ENCODE assay signal across 14 cellular contexts in the genomic region with DNA sequence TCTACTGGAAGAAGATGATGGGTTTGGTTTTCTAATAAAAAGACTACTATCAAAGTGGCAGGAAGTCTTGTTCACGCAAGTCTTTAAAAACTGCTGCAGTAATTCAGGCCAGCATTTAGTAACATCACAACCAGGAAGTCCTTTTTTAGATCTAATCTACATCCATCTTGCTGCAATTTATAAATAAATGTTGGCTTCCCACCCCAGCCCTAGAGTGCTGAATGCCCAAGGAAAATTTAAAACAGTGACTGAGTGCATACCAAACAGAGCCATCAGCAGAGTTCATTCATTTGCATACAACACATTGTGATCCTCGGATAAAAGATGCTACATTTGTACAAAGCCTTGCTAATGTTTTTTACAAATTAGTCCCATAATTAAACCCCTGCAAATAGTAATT.
DNase-seq lines count a peak whose midpoint lies in the region; ATAC-seq and TF ChIP-seq lines count a peak whose summit lies in the region.
"Had no signal": no experiment of that assay in that cellular context is flagged by ENCODE, and none has a peak within 500 bp of the region (broad histone marks: within the 10 kb centered on the region; RNA-seq: fewer than 3 reads in every experiment).

No MANE protein-coding gene starts in this region.

- TF ChIP-seq CTCF in DOHH2 (IDR thresholded peaks at IDR 0.05; ENCODE audit: low read depth, low read length, poor library complexity, severe bottlenecking): no peak

- intact Hi-C loops in left ventricle myocardium superior (cut with micrococcal nuclease): no loop called here

- no peak overlapping the region for H3K56ac ChIP-seq in mesendoderm (ENCODE audit: low read length)

- no peak overlapping the region for H4K8ac ChIP-seq in mesendoderm (ENCODE audit: low read depth, low read length)

- H3K79me2 ChIP-seq in DOHH2 (ENCODE audit: control insufficient read depth, low read length): no peaks in the 10 kb centered on the region
- H3K79me2 ChIP-seq in mesendoderm (ENCODE audit: control insufficient read depth, insufficient read depth, low read length): no peaks in the 10 kb centered on the region

- H2AK5ac ChIP-seq in mesendoderm (ENCODE audit: low read length): no peak overlapping the region

- H3K9me3 ChIP-seq in DOHH2 (ENCODE audit: control insufficient read depth, insufficient read depth, low read length) (no peaks in the 10 kb centered on the region), HUES48 (ENCODE audit: control insufficient read depth, insufficient read depth, low read length) (no peaks in the 10 kb centered on the region), T-helper 17 cell (ENCODE audit: control insufficient read depth, low read length, poor library complexity, severe bottlenecking) (no peaks in the 10 kb centered on the region)
- H3K9me3 ChIP-seq: SJSA1 had no signal

- H4K20me1 ChIP-seq in DOHH2 (ENCODE audit: control insufficient read depth, insufficient read depth, low read depth, low read length): no peaks in the 10 kb centered on the region

- H3K27ac Mint-ChIP-seq in T-helper 17 cell: peak overlapping the region; percentile 47
- H3K27ac Mint-ChIP-seq: IgD-negative memory B cell had no signal

- no peak overlapping the region for H4K5ac ChIP-seq in mesendoderm (ENCODE audit: low read length)

- peaks cover 21% of the 10 kb centered on the region for H3K4me1 Mint-ChIP-seq in T-helper 17 cell

- no peaks in the 10 kb centered on the region for H3K79me1 ChIP-seq in mesendoderm (ENCODE audit: low read length)

- peak overlapping the region; percentile 20 for H3K4me2 ChIP-seq in DOHH2 (ENCODE audit: low read length)
- H3K4me2 ChIP-seq in mesendoderm (ENCODE audit: low read length): no peak overlapping the region
- H3K4me2 ChIP-seq: smooth muscle cell had no signal

- no peak overlapping the region for H2BK120ac ChIP-seq in mesendoderm (ENCODE audit: low read depth, low read length)

- H3K27ac ChIP-seq in DOHH2 (ENCODE audit: low read depth, low read length) (no peak overlapping the region), HUES48 (ENCODE audit: low read depth, low read length) (peak overlapping the region; percentile 94), mesendoderm (ENCODE audit: low read depth, low read length) (peak overlapping the region; percentile 63)
- H3K27ac ChIP-seq: coronary artery, SJSA1, VCaP had no signal

- no peaks in the 10 kb centered on the region for H3K27me3 Mint-ChIP-seq in T-helper 17 cell
- H3K27me3 Mint-ChIP-seq: IgD-negative memory B cell had no signal

- no peak overlapping the region for H2BK5ac ChIP-seq in mesendoderm (ENCODE audit: low read length)

- H3K4me1 ChIP-seq in DOHH2 (ENCODE audit: control insufficient read depth, low read length): peaks cover 15% of the 10 kb centered on the region
- peaks cover 41% of the 10 kb centered on the region for H3K4me1 ChIP-seq in HUES48 (ENCODE audit: control insufficient read depth, insufficient read depth, low read length)
- H3K4me1 ChIP-seq in mesendoderm (ENCODE audit: control insufficient read depth, low read depth, low read length): peaks cover 7% of the 10 kb centered on the region

- H3K4me3 ChIP-seq in DOHH2 (ENCODE audit: low read length): no peak overlapping the region
- peak overlapping the region; percentile 40 for H3K4me3 ChIP-seq in HUES48 (ENCODE audit: low read depth, low read length)
- no peak overlapping the region for H3K4me3 ChIP-seq in mesendoderm (ENCODE audit: low read length)
- H3K4me3 ChIP-seq: coronary artery, SJSA1, smooth muscle cell had no signal

- no peak overlapping the region for H2BK15ac ChIP-seq in mesendoderm (replicated peaks; ENCODE audit: low read depth)

- H3K36me3 Mint-ChIP-seq in T-helper 17 cell (ENCODE audit: low read depth): no peaks in the 10 kb centered on the region
- H3K36me3 Mint-ChIP-seq: IgD-negative memory B cell had no signal

- H3K9me2 ChIP-seq in DOHH2 (replicated peaks; ENCODE audit: control insufficient read depth, low read length): no peaks in the 10 kb centered on the region

- no peak overlapping the region for H3K23ac ChIP-seq in mesendoderm (ENCODE audit: low read length)

- H3K9ac ChIP-seq in HUES48 (ENCODE audit: low read depth, low read length): peak overlapping the region; percentile 57
- no peak overlapping the region for H3K9ac ChIP-seq in mesendoderm (ENCODE audit: low read length)

- no peak overlapping the region for H3K4me3 Mint-ChIP-seq in T-helper 17 cell
- H3K4me3 Mint-ChIP-seq: IgD-negative memory B cell had no signal

- no peaks in the 10 kb centered on the region for H3K27me3 ChIP-seq in DOHH2 (ENCODE audit: control insufficient read depth, low read length)
- no peaks in the 10 kb centered on the region for H3K27me3 ChIP-seq in HUES48 (ENCODE audit: control insufficient read depth, insufficient read depth, low read length)
- no peaks in the 10 kb centered on the region for H3K27me3 ChIP-seq in mesendoderm (ENCODE audit: insufficient read depth, low read length, poor library complexity)
- H3K27me3 ChIP-seq: SJSA1 had no signal

- H3K36me3 ChIP-seq in DOHH2 (ENCODE audit: control insufficient read depth, low read length) (no peaks in the 10 kb centered on the region), HUES48 (ENCODE audit: control insufficient read depth, insufficient read depth, low read length) (no peaks in the 10 kb centered on the region), mesendoderm (ENCODE audit: control insufficient read depth, insufficient read depth, low read length) (no peaks in the 10 kb centered on the region)
- H3K36me3 ChIP-seq: SJSA1 had no signal

- WGBS in mesendoderm (ENCODE audit: extremely low coverage, insufficient coverage, low lambda C conversion rate): no CpG with 5 or more reads among the region's 2 CpGs

- ATAC-seq in T-helper 17 cell (peak; percentile 27), HG02759 (IDR thresholded peaks at IDR 0.05; ENCODE audit: unreplicated experiment) (no peak), left ventricle myocardium superior (no peak)

- DNase-seq in T-helper 17 cell (no peak), mesendoderm (peak; percentile 49), DMS79 (lab: John Stamatoyannopoulos, UW) (no peak), left ventricle myocardium superior (no peak)
- DNase-seq: activated CD8-positive, alpha-beta memory T cell treated with anti-CD3 and anti-CD28 coated beads, Interleukin-2, amount 50 U/mL, for 4 hours; NCI-H187 had no signal

- no peak overlapping the region for H3K18ac ChIP-seq in mesendoderm (ENCODE audit: low read length)

- no peaks in the 10 kb centered on the region for H3F3A ChIP-seq in DOHH2 (ENCODE audit: control insufficient read depth, insufficient read depth)

- no peak overlapping the region for H3K4ac ChIP-seq in mesendoderm (ENCODE audit: low read depth, low read length)
